Comparison of ENCODE assay signal across 1 cellular context in the genomic region with DNA sequence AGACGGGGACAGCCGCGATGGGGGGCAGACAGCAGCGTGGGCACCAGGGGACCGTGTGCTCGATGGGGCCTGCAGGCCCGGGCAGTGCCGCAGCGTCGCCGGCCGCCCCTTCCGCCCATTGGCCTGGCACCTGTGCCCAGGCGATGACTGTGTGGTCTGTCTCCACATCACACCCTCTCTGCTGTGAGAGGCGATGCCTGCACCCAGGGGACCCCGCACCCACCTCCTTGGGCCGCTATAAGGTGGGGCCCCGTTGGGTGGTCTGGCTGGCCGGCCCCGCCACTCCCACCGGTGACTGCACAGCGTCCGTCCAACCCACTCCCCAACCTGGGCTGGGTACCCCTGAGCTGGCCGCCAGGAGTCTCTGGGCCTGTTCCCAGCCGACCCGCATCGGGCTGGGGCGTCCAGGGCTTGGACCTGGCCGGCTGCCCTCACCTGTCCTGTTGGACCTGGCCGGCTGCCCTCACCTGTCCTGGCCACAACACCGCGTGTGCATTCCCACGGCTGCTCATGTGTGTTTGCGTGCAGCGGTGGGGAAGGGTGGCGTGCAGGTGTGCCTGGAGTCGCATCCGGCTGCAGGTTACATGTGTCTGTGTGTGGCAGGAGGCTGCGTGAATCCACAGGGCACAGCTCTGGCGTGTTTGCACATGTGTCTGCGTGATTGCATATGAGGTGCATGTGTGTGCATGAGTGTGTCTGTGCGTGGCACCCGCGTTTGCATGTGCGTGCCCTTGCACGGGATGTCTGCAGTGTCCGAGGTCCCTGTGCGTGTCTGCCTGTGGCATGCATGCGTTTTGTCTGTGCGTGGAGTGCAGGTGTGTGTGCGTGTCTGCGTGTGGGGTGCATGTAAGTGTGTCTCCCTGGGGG.
A peak's percentile ranks its signal among the peaks of the same experiment; 100 is the strongest.
TF ChIP-seq lines count a peak whose summit lies in the region.

No MANE protein-coding gene starts in this region.

TF ChIP-seq in GM12878, 131 proteins besides CTCF, POLR2A, EP300 and RAD21:
- TF ChIP-seq, protein P1, sequence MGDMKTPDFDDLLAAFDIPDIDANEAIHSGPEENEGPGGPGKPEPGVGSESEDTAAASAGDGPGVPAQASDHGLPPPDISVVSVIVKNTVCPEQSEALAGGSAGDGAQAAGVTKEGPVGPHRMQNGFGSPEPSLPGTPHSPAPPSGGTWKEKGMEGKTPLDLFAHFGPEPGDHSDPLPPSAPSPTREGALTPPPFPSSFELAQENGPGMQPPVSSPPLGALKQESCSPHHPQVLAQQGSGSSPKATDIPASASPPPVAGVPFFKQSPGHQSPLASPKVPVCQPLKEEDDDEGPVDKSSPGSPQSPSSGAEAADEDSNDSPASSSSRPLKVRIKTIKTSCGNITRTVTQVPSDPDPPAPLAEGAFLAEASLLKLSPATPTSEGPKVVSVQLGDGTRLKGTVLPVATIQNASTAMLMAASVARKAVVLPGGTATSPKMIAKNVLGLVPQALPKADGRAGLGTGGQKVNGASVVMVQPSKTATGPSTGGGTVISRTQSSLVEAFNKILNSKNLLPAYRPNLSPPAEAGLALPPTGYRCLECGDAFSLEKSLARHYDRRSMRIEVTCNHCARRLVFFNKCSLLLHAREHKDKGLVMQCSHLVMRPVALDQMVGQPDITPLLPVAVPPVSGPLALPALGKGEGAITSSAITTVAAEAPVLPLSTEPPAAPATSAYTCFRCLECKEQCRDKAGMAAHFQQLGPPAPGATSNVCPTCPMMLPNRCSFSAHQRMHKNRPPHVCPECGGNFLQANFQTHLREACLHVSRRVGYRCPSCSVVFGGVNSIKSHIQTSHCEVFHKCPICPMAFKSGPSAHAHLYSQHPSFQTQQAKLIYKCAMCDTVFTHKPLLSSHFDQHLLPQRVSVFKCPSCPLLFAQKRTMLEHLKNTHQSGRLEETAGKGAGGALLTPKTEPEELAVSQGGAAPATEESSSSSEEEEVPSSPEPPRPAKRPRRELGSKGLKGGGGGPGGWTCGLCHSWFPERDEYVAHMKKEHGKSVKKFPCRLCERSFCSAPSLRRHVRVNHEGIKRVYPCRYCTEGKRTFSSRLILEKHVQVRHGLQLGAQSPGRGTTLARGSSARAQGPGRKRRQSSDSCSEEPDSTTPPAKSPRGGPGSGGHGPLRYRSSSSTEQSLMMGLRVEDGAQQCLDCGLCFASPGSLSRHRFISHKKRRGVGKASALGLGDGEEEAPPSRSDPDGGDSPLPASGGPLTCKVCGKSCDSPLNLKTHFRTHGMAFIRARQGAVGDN (IDR thresholded peaks at IDR 0.05), result no peak
- 0 out of 2 replicates have a peak, but pooled peaks have one; percentile 25 for TF ChIP-seq TCF3 (IDR thresholded peaks at IDR 0.05; ENCODE audit: borderline replicate concordance, insufficient read depth, low read depth, low read length)
- no peak for TF ChIP-seq CHD2 (IDR thresholded peaks at IDR 0.05; ENCODE audit: borderline replicate concordance, low read depth, low read length)
- TF ChIP-seq BCL3 (IDR thresholded peaks at IDR 0.05; ENCODE audit: borderline replicate concordance, insufficient read depth, low read depth, low read length, poor library complexity, severe bottlenecking), result peak; percentile 80
- no peak for TF ChIP-seq IKZF2 (IDR thresholded peaks at IDR 0.05)
- no peak for TF ChIP-seq ZNF207 (IDR thresholded peaks at IDR 0.05; ENCODE audit: borderline replicate concordance)
- no peak for TF ChIP-seq NFYA (IDR thresholded peaks at IDR 0.05; ENCODE audit: borderline replicate concordance, low read depth, low read length)
- no peak for TF ChIP-seq WRNIP1 (IDR thresholded peaks at IDR 0.05; ENCODE audit: borderline replicate concordance, low read depth, low read length)
- no peak for TF ChIP-seq RBBP5 (conservative IDR thresholded peaks at IDR 0.05)
- no peak for TF ChIP-seq NR2C2 (IDR thresholded peaks at IDR 0.05; ENCODE audit: borderline replicate concordance, control insufficient read depth, insufficient read length, low read depth)
- no peak for TF ChIP-seq ELK1 (IDR thresholded peaks at IDR 0.05; ENCODE audit: low read depth, low read length)
- TF ChIP-seq RCOR1 (conservative IDR thresholded peaks at IDR 0.05; ENCODE audit: low read depth, low read length), result no peak
